Comparison of ENCODE assay signal across 1 cellular context in genomic region chr2:232361646-232362045, GRCh38.
TF ChIP-seq lines count a peak whose summit lies in the region.

No MANE protein-coding gene starts in this region.

TF ChIP-seq in WTC11, 78 proteins besides CTCF, POLR2A, EP300 and RAD21:
- TF ChIP-seq NFYB (CRISPR knock-in tag; conservative IDR thresholded peaks at IDR 0.05; ENCODE audit: low read depth) (no peak), SMAD3 (CRISPR knock-in tag; IDR thresholded peaks at IDR 0.05; ENCODE audit: borderline replicate concordance) (no peak), GTF2I (CRISPR knock-in tag; conservative IDR thresholded peaks at IDR 0.05) (no peak), AFF4 (CRISPR knock-in tag; IDR thresholded peaks at IDR 0.05; ENCODE audit: borderline replicate concordance) (no peak), CREM (CRISPR knock-in tag; IDR thresholded peaks at IDR 0.05) (no peak), FOXJ3 (CRISPR knock-in tag; IDR thresholded peaks at IDR 0.05; ENCODE audit: borderline replicate concordance) (no peak), AR (CRISPR knock-in tag; IDR thresholded peaks at IDR 0.05) (no peak), ATF2 (CRISPR knock-in tag; IDR thresholded peaks at IDR 0.05; ENCODE audit: borderline replicate concordance, low read depth) (no peak), NFE2L1 (CRISPR knock-in tag; IDR thresholded peaks at IDR 0.05) (no peak)
